In the genomic region with DNA sequence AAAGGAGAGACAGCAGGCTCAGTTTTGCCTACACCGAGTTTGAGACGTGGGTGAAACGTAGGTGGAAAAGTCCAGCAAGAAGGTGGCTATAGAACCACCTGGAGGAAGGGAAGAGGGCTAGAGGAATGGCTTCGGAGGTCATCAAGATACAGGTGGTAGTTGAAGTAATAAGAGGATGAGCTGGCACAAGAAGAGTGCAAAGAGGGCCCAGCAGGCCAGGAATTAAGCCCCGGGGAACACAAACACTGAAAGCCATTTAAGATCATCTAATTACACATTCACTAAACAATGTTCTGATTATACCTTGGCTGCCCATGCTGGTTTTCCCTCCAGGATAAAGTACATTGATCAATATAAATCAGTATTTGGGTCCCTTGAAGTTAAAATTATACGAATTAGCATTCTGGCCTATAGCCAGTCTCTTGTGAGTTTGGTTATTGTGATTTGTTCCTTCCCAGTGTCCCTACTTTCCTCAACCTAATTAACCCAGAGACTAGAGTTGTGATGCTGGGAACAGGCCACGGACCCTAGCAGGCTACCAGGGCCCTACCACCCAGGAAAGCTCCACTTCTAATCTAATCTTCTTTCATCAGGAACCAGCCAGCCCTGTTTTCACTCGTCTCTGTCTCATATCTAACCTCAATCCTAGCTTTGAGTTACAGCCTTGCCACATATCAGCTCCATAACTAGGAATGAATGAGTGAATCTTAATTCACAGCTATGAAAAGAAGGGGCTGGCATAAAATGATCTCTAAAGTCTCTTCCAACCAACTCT, we compare ENCODE assay signal across 14 cellular contexts.
A peak's percentile ranks its signal among the peaks of the same experiment; 100 is the strongest.
DNase-seq lines count a peak whose midpoint lies in the region; ATAC-seq and TF ChIP-seq lines count a peak whose summit lies in the region.
"Had no signal": no experiment of that assay in that cellular context is flagged by ENCODE, and none has a peak within 500 bp of the region (broad histone marks: within the 10 kb centered on the region; RNA-seq: fewer than 3 reads in every experiment).

No MANE protein-coding gene starts in this region.

- 0 out of 22 replicates have a peak overlapping the region, but pooled peaks of 2 of the 11 experiments have one; percentile 7 to 10 for H3K9ac ChIP-seq in BLaER1 treated with 17β-estradiol and CSF1 and Interleukin-3, amounts not matched to agents 10 nM and 100 nM
- no peak overlapping the region for H3K9ac ChIP-seq in rectal smooth muscle tissue (ENCODE audit: low read length)

- H3K36me3 Mint-ChIP-seq in effector memory CD8-positive, alpha-beta T cell (ENCODE audit: insufficient read depth) = peaks cover 38% of the 10 kb centered on the region

- H3K4me2 ChIP-seq in BLaER1 treated with 17β-estradiol and CSF1 and Interleukin-3, amounts not matched to agents 10 nM and 100 nM = peak overlapping the region in 2 of 11 experiments; percentile 82 to 83; a peak in 3 of 22 replicates

- H3K27ac Mint-ChIP-seq in effector memory CD8-positive, alpha-beta T cell = peak overlapping the region; percentile 41 to 74
- H3K27ac Mint-ChIP-seq: WTC11 had no signal

- no peaks in the 10 kb centered on the region for H4K20me1 ChIP-seq in BLaER1 treated with 17β-estradiol and CSF1 and Interleukin-3, amounts not matched to agents 10 nM and 100 nM

- peaks cover 93 to 100% (median 98%) of the 10 kb centered on the region in 11 experiments for H3K36me3 ChIP-seq in BLaER1 treated with 17β-estradiol and CSF1 and Interleukin-3, amounts not matched to agents 10 nM and 100 nM
- peaks cover 34% of the 10 kb centered on the region for H3K36me3 ChIP-seq in rectal smooth muscle tissue (ENCODE audit: control insufficient read depth, insufficient read depth, low read length)

- H3K4me3 ChIP-seq in BLaER1 treated with 17β-estradiol and CSF1 and Interleukin-3, amounts not matched to agents 10 nM and 100 nM = no peak overlapping the region
- no peak overlapping the region for H3K4me3 ChIP-seq in rectal smooth muscle tissue (ENCODE audit: low read length)
- H3K4me3 ChIP-seq: colonic mucosa had no signal

- H3K27ac ChIP-seq in BLaER1 treated with 17β-estradiol and CSF1 and Interleukin-3, amounts not matched to agents 10 nM and 100 nM = peak overlapping the region in 6 of 11 experiments; percentile 4 to 80 (median 32); a peak in 6 of 22 replicates
- peak overlapping the region; percentile 91 for H3K27ac ChIP-seq in rectal smooth muscle tissue (ENCODE audit: low read depth, low read length)
- H3K27ac ChIP-seq: colonic mucosa had no signal

- H3K9me3 ChIP-seq in BLaER1 treated with 17β-estradiol and CSF1 and Interleukin-3, amounts not matched to agents 10 nM and 100 nM (replicated peaks in 1 of 11) = no peaks in the 10 kb centered on the region
- H3K9me3 ChIP-seq: colonic mucosa had no signal

- no peak for TF ChIP-seq POLR2A in GM18505 (IDR thresholded peaks at IDR 0.05; ENCODE audit: borderline replicate concordance, extremely low read depth, insufficient read depth, insufficient read length)

- DNase-seq in NCI-H146 treated with DMSO at 0.1 percent for 48 hours (lab: John Stamatoyannopoulos, UW; ENCODE audit: unreplicated experiment) = peak; percentile 91
- no peak for DNase-seq in effector memory CD8-positive, alpha-beta T cell
- no peak for DNase-seq in AG08395 (ENCODE audit: low spot score)
- DNase-seq in NCI-H2196 treated with DMSO at 0.1 percent for 48 hours (lab: John Stamatoyannopoulos, UW; ENCODE audit: unreplicated experiment) = no peak
- DNase-seq: activated effector memory CD4-positive, alpha-beta T cell treated with anti-CD3 and anti-CD28 coated beads, Interleukin-2, amount 50 U/mL, for 16 hours; colonic mucosa; mesendoderm; SHP77 treated with DMSO at 0.1 percent for 48 hours had no signal

- ATAC-seq in effector memory CD8-positive, alpha-beta T cell (replicated peaks) = no peak
- ATAC-seq in GM18520 (IDR thresholded peaks at IDR 0.05; ENCODE audit: unreplicated experiment) (no peak), GM18505 (IDR thresholded peaks at IDR 0.05; ENCODE audit: unreplicated experiment) (no peak)
- ATAC-seq: sciatic nerve, WTC11 had no signal

- no peaks in the 10 kb centered on the region for H3K9me3 Mint-ChIP-seq in effector memory CD8-positive, alpha-beta T cell
- H3K9me3 Mint-ChIP-seq: WTC11 had no signal

- no peak overlapping the region for H3K4me3 Mint-ChIP-seq in effector memory CD8-positive, alpha-beta T cell
- H3K4me3 Mint-ChIP-seq: WTC11 had no signal

- no peaks in the 10 kb centered on the region for H3K27me3 Mint-ChIP-seq in effector memory CD8-positive, alpha-beta T cell

- no peaks in the 10 kb centered on the region for H3K27me3 ChIP-seq in BLaER1 treated with 17β-estradiol and CSF1 and Interleukin-3, amounts not matched to agents 10 nM and 100 nM
- no peaks in the 10 kb centered on the region for H3K27me3 ChIP-seq in rectal smooth muscle tissue (ENCODE audit: control insufficient read depth, insufficient read depth, low read length)
- H3K27me3 ChIP-seq: colonic mucosa had no signal

- H3K4me1 ChIP-seq in BLaER1 treated with 17β-estradiol and CSF1 and Interleukin-3, amounts not matched to agents 10 nM and 100 nM = peaks cover 0 to 51% (median 27%) of the 10 kb centered on the region in 10 experiments; a peak in 18 of 20 replicates
- H3K4me1 ChIP-seq in rectal smooth muscle tissue (ENCODE audit: control insufficient read depth, insufficient read depth, low read length) = peaks cover 35% of the 10 kb centered on the region
- H3K4me1 ChIP-seq: colonic mucosa had no signal

- H3K4me1 Mint-ChIP-seq in effector memory CD8-positive, alpha-beta T cell (ENCODE audit: low read depth in 2 of 2) = no peaks in the 10 kb centered on the region
- H3K4me1 Mint-ChIP-seq: WTC11 had no signal
